Comparison of ENCODE assay signal across 1 cellular context in genomic region chr4:124085561-124086180, GRCh38.
TF ChIP-seq lines count a peak whose summit lies in the region.

No MANE protein-coding gene starts in this region.

TF ChIP-seq in GM23338, 12 proteins besides CTCF, POLR2A, EP300 and RAD21 (continued from another document):
- TF ChIP-seq, protein P1, sequence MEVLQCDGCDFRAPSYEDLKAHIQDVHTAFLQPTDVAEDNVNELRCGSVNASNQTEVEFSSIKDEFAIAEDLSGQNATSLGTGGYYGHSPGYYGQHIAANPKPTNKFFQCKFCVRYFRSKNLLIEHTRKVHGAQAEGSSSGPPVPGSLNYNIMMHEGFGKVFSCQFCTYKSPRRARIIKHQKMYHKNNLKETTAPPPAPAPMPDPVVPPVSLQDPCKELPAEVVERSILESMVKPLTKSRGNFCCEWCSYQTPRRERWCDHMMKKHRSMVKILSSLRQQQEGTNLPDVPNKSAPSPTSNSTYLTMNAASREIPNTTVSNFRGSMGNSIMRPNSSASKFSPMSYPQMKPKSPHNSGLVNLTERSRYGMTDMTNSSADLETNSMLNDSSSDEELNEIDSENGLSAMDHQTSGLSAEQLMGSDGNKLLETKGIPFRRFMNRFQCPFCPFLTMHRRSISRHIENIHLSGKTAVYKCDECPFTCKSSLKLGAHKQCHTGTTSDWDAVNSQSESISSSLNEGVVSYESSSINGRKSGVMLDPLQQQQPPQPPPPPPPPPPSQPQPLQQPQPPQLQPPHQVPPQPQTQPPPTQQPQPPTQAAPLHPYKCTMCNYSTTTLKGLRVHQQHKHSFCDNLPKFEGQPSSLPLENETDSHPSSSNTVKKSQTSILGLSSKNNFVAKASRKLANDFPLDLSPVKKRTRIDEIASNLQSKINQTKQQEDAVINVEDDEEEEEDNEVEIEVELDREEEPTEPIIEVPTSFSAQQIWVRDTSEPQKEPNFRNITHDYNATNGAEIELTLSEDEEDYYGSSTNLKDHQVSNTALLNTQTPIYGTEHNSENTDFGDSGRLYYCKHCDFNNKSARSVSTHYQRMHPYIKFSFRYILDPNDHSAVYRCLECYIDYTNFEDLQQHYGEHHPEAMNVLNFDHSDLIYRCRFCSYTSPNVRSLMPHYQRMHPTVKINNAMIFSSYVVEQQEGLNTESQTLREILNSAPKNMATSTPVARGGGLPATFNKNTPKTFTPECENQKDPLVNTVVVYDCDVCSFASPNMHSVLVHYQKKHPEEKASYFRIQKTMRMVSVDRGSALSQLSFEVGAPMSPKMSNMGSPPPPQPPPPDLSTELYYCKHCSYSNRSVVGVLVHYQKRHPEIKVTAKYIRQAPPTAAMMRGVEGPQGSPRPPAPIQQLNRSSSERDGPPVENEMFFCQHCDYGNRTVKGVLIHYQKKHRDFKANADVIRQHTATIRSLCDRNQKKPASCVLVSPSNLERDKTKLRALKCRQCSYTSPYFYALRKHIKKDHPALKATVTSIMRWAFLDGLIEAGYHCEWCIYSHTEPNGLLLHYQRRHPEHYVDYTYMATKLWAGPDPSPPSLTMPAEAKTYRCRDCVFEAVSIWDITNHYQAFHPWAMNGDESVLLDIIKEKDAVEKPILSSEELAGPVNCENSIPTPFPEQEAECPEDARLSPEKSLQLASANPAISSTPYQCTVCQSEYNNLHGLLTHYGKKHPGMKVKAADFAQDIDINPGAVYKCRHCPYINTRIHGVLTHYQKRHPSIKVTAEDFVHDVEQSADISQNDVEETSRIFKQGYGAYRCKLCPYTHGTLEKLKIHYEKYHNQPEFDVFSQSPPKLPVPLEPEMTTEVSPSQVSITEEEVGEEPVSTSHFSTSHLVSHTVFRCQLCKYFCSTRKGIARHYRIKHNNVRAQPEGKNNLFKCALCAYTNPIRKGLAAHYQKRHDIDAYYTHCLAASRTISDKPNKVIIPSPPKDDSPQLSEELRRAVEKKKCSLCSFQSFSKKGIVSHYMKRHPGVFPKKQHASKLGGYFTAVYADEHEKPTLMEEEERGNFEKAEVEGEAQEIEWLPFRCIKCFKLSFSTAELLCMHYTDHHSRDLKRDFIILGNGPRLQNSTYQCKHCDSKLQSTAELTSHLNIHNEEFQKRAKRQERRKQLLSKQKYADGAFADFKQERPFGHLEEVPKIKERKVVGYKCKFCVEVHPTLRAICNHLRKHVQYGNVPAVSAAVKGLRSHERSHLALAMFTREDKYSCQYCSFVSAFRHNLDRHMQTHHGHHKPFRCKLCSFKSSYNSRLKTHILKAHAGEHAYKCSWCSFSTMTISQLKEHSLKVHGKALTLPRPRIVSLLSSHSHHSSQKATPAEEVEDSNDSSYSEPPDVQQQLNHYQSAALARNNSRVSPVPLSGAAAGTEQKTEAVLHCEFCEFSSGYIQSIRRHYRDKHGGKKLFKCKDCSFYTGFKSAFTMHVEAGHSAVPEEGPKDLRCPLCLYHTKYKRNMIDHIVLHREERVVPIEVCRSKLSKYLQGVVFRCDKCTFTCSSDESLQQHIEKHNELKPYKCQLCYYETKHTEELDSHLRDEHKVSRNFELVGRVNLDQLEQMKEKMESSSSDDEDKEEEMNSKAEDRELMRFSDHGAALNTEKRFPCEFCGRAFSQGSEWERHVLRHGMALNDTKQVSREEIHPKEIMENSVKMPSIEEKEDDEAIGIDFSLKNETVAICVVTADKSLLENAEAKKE (CRISPR knock-in tag; IDR thresholded peaks at IDR 0.05) = no peak
- TF ChIP-seq ZNF114 (CRISPR knock-in tag; IDR thresholded peaks at IDR 0.05) = no peak
- no peak for TF ChIP-seq EZH2 (IDR thresholded peaks at IDR 0.05; ENCODE audit: low read depth, unreplicated experiment)
